In the genomic region with DNA sequence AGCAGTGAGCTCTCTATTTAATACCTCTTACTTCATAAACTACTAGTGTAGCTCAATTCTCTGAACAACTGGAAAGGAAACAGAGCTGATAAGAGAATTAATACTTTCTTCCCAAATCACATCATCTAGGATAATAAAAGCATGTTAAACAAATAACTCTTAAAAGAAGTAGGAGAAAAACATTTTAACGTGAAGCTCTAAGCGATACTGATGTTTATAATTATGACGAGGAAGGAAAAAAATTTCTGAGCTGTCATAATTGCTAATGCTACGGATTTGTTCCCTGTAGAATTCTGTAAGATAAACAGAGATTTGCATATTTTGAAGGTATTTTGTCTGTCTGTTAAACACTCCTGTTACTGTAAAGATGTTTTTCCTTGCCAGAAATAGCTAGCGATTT, we compare ENCODE assay signal across 2 cellular contexts.
TF ChIP-seq lines count a peak whose summit lies in the region.

No MANE protein-coding gene starts in this region.

TF ChIP-seq in IMR-90, 13 proteins besides CTCF, POLR2A, EP300 and RAD21:
- no peak for TF ChIP-seq BHLHE40 (IDR thresholded peaks at IDR 0.05; ENCODE audit: low read depth, low read length)
- TF ChIP-seq CEBPB (IDR thresholded peaks at IDR 0.05; ENCODE audit: low read depth, low read length): no peak
- no peak for TF ChIP-seq RFX5 (IDR thresholded peaks at IDR 0.05; ENCODE audit: low read depth, low read length)
- no peak for TF ChIP-seq CHD1 (IDR thresholded peaks at IDR 0.05; ENCODE audit: low read depth, low read length)
- TF ChIP-seq NFE2L2 (IDR thresholded peaks at IDR 0.05; ENCODE audit: low read depth, low read length): no peak
- no peak for TF ChIP-seq MAFK (IDR thresholded peaks at IDR 0.05; ENCODE audit: low read depth, low read length)
- TF ChIP-seq MAZ (IDR thresholded peaks at IDR 0.05; ENCODE audit: borderline replicate concordance, low read depth, low read length): no peak
- TF ChIP-seq, protein P1, sequence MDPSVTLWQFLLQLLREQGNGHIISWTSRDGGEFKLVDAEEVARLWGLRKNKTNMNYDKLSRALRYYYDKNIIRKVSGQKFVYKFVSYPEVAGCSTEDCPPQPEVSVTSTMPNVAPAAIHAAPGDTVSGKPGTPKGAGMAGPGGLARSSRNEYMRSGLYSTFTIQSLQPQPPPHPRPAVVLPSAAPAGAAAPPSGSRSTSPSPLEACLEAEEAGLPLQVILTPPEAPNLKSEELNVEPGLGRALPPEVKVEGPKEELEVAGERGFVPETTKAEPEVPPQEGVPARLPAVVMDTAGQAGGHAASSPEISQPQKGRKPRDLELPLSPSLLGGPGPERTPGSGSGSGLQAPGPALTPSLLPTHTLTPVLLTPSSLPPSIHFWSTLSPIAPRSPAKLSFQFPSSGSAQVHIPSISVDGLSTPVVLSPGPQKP (IDR thresholded peaks at IDR 0.05; ENCODE audit: borderline replicate concordance, low read depth, low read length): no peak
- TF ChIP-seq, protein P2, sequence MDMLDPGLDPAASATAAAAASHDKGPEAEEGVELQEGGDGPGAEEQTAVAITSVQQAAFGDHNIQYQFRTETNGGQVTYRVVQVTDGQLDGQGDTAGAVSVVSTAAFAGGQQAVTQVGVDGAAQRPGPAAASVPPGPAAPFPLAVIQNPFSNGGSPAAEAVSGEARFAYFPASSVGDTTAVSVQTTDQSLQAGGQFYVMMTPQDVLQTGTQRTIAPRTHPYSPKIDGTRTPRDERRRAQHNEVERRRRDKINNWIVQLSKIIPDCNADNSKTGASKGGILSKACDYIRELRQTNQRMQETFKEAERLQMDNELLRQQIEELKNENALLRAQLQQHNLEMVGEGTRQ (IDR thresholded peaks at IDR 0.05; ENCODE audit: low read depth, low read length): no peak
- TF ChIP-seq MXI1 (IDR thresholded peaks at IDR 0.05; ENCODE audit: borderline replicate concordance, low read depth, low read length): no peak
- TF ChIP-seq SMC3 (IDR thresholded peaks at IDR 0.05; ENCODE audit: low read depth, low read length): no peak
- no peak for TF ChIP-seq FOS (IDR thresholded peaks at IDR 0.05; ENCODE audit: low read depth, low read length)
- no peak for TF ChIP-seq RCOR1 (IDR thresholded peaks at IDR 0.05; ENCODE audit: insufficient replicate concordance, low read length)

TF ChIP-seq in HepG2, 621 proteins besides CTCF, POLR2A, EP300 and RAD21:
- TF ChIP-seq, protein P3, sequence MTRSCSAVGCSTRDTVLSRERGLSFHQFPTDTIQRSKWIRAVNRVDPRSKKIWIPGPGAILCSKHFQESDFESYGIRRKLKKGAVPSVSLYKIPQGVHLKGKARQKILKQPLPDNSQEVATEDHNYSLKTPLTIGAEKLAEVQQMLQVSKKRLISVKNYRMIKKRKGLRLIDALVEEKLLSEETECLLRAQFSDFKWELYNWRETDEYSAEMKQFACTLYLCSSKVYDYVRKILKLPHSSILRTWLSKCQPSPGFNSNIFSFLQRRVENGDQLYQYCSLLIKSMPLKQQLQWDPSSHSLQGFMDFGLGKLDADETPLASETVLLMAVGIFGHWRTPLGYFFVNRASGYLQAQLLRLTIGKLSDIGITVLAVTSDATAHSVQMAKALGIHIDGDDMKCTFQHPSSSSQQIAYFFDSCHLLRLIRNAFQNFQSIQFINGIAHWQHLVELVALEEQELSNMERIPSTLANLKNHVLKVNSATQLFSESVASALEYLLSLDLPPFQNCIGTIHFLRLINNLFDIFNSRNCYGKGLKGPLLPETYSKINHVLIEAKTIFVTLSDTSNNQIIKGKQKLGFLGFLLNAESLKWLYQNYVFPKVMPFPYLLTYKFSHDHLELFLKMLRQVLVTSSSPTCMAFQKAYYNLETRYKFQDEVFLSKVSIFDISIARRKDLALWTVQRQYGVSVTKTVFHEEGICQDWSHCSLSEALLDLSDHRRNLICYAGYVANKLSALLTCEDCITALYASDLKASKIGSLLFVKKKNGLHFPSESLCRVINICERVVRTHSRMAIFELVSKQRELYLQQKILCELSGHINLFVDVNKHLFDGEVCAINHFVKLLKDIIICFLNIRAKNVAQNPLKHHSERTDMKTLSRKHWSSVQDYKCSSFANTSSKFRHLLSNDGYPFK (CRISPR knock-in tag; IDR thresholded peaks at IDR 0.05; ENCODE audit: borderline replicate concordance): no peak
- TF ChIP-seq, protein P4, sequence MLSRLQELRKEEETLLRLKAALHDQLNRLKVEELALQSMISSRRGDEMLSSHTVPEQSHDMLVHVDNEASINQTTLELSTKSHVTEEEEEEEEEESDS (CRISPR knock-in tag; IDR thresholded peaks at IDR 0.05; ENCODE audit: borderline replicate concordance): no peak
- TF ChIP-seq ZEB1 (IDR thresholded peaks at IDR 0.05; ENCODE audit: insufficient replicate concordance, low read depth) (no peak), NCOA5 (CRISPR knock-in tag; IDR thresholded peaks at IDR 0.05) (no peak), KLF6 (CRISPR knock-in tag; IDR thresholded peaks at IDR 0.05) (no peak), ZMYM4 (CRISPR knock-in tag; IDR thresholded peaks at IDR 0.05) (no peak), PLRG1 (conservative IDR thresholded peaks at IDR 0.05) (no peak), SALL2 (CRISPR knock-in tag; IDR thresholded peaks at IDR 0.05) (no peak), ELF3 (CRISPR knock-in tag; IDR thresholded peaks at IDR 0.05) (no peak)
- TF ChIP-seq, protein P5, sequence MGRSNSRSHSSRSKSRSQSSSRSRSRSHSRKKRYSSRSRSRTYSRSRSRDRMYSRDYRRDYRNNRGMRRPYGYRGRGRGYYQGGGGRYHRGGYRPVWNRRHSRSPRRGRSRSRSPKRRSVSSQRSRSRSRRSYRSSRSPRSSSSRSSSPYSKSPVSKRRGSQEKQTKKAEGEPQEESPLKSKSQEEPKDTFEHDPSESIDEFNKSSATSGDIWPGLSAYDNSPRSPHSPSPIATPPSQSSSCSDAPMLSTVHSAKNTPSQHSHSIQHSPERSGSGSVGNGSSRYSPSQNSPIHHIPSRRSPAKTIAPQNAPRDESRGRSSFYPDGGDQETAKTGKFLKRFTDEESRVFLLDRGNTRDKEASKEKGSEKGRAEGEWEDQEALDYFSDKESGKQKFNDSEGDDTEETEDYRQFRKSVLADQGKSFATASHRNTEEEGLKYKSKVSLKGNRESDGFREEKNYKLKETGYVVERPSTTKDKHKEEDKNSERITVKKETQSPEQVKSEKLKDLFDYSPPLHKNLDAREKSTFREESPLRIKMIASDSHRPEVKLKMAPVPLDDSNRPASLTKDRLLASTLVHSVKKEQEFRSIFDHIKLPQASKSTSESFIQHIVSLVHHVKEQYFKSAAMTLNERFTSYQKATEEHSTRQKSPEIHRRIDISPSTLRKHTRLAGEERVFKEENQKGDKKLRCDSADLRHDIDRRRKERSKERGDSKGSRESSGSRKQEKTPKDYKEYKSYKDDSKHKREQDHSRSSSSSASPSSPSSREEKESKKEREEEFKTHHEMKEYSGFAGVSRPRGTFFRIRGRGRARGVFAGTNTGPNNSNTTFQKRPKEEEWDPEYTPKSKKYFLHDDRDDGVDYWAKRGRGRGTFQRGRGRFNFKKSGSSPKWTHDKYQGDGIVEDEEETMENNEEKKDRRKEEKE (IDR thresholded peaks at IDR 0.05): no peak
